13 cellular contexts compared by ENCODE assay signal in the genomic region with DNA sequence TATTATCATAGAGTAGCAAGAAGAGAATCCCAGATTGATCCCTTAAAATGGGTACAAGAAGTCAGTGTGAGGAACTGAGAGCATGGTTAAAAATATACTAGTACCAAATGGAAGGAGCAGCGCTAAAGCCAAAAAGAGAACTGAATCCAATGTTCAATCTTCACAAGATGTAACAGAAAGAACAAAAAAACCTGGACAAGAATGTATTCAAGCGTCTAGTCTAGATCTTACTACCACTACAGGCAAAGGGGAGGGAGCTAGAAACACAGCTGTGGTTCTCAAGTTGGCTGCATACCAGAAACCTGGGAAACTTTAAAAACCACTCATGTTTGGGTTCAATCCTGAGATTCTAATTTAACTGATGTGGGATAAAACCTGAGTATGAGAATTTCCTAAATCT. TPM values are rescaled to one million over a fixed set of nuclear protein-coding genes. Genes with fewer than 3 reads are reported as not detected.
DNase-seq lines count a peak whose midpoint lies in the region; ATAC-seq and FAIRE-seq lines count a peak whose summit lies in the region.
"Had no signal": no experiment of that assay in that cellular context is flagged by ENCODE, and none has a peak within 500 bp of the region (broad histone marks: within the 10 kb centered on the region; RNA-seq: fewer than 3 reads in every experiment).

No MANE protein-coding gene starts in this region.

- no peak overlapping the region for H2BK5ac ChIP-seq in mesenchymal stem cell (ENCODE audit: low read depth, low read length, poor library complexity, severe bottlenecking)

- peak overlapping the region; percentile 40 for H3K27ac ChIP-seq in mesenchymal stem cell (ENCODE audit: low read length, poor library complexity, severe bottlenecking)
- H3K27ac ChIP-seq: heart right ventricle, WERI-Rb-1 had no signal

- no peak overlapping the region for H3K23ac ChIP-seq in mesenchymal stem cell (ENCODE audit: low read length in 2 of 2)

- peaks cover 16% of the 10 kb centered on the region for H3K79me1 ChIP-seq in mesenchymal stem cell (replicated peaks; ENCODE audit: low read length, poor library complexity, severe bottlenecking)

- H3K14ac ChIP-seq in mesenchymal stem cell (ENCODE audit: low read length in 2 of 2) = no peak overlapping the region

- no peak overlapping the region for H2AFZ ChIP-seq in mesenchymal stem cell (ENCODE audit: low read depth, low read length)

- no peak overlapping the region for H2AK5ac ChIP-seq in mesenchymal stem cell (ENCODE audit: low read length, severe bottlenecking)

- no peak overlapping the region for H2BK120ac ChIP-seq in mesenchymal stem cell (ENCODE audit: low read depth, low read length)

- peak; percentile 75 for FAIRE-seq in GM18507 (lab: Jason Lieb, UNC)
- FAIRE-seq: small intestine had no signal

- H4K8ac ChIP-seq in mesenchymal stem cell (ENCODE audit: low read length) = no peak overlapping the region

- no peak overlapping the region for H3K4me3 ChIP-seq in mesenchymal stem cell (ENCODE audit: insufficient read depth in 1 of 2, low read depth in 1 of 2, low read length in 2 of 2)
- H3K4me3 ChIP-seq: heart right ventricle had no signal

- no peak overlapping the region for H2BK12ac ChIP-seq in mesenchymal stem cell (ENCODE audit: low read length in 2 of 2)

- H3K36me3 ChIP-seq in mesenchymal stem cell (ENCODE audit: control insufficient read depth in 1 of 2, insufficient read depth in 2 of 2, low read depth in 1 of 2, low read length in 2 of 2) = peaks cover 0 to 21% of the 10 kb centered on the region in 2 experiments

- H3K9ac ChIP-seq in mesenchymal stem cell (ENCODE audit: low read length) = no peak overlapping the region

- ATAC-seq in HG02588 (IDR thresholded peaks at IDR 0.05; ENCODE audit: unreplicated experiment) (peak; percentile 73), left colon (no peak)

- intact Hi-C loops in left colon (cut with DNase I, micrococcal nuclease) = no loop called here

- no peak overlapping the region for H3K4me2 ChIP-seq in mesenchymal stem cell (ENCODE audit: low read length, poor library complexity, severe bottlenecking)

- H3K4ac ChIP-seq in mesenchymal stem cell (ENCODE audit: low read depth in 1 of 2, low read length in 2 of 2) = no peak overlapping the region

- H3K27me3 ChIP-seq in mesenchymal stem cell (ENCODE audit: control insufficient read depth in 1 of 2, insufficient read depth in 1 of 2, low read length in 2 of 2) = no peaks in the 10 kb centered on the region
- H3K27me3 ChIP-seq: heart right ventricle had no signal

- H3K4me1 ChIP-seq in mesenchymal stem cell (ENCODE audit: control insufficient read depth, insufficient read depth, low read depth, low read length) = no peaks in the 10 kb centered on the region

- DNase-seq in GM18507 (ENCODE audit: extremely low spot score, insufficient read length, low read depth) (no peak), M059J (ENCODE audit: low read depth) (peak; percentile 40), mesenchymal stem cell (no peak), dedifferentiated amniotic fluid mesenchymal stem cell (ENCODE audit: extremely low spot score) (no peak), left colon (no peak), HuH-7 (ENCODE audit: low spot score) (no peak), NCI-H1694 treated with DMSO at 0.1 percent for 48 hours (lab: John Stamatoyannopoulos, UW) (no peak)
- DNase-seq: cortex of kidney; heart right ventricle; small intestine; stimulated activated CD8-positive, alpha-beta memory T cell treated with anti-CD3 and anti-CD28 coated beads, Interleukin-4, amount 100 ng/mL, for 48 hours; WERI-Rb-1 had no signal

- no peak overlapping the region for H4K91ac ChIP-seq in mesenchymal stem cell (ENCODE audit: low read length)

- 97% methylated on average over 2 of the region's 2 CpGs for WGBS in mesenchymal stem cell

- no peaks in the 10 kb centered on the region for H3K9me3 ChIP-seq in mesenchymal stem cell (ENCODE audit: control insufficient read depth, low read length)
- H3K9me3 ChIP-seq: heart right ventricle had no signal

- no peak overlapping the region for H2BK15ac ChIP-seq in mesenchymal stem cell (ENCODE audit: low read depth, poor library complexity, severe bottlenecking)

- no peak overlapping the region for H3K18ac ChIP-seq in mesenchymal stem cell (ENCODE audit: low read depth in 1 of 2, low read length in 2 of 2)

RNA-seq across cellular contexts. Expression of a gene that starts 57.5 kb away (rescaled TPM):
- total RNA-seq in M059J (2014; rRNA removed; shearing (Covaris generic)) = 25.4 and 35.9 TPM in 2 replicates
- polyA plus RNA-seq in mesenchymal stem cell (2013, experiment 1 of 2) = 34.2 TPM
- polyA plus RNA-seq in mesenchymal stem cell (2013, experiment 2 of 2) = 35.0 TPM
- 10 to 100 TPM; 33.0 to 33.1 TPM for total RNA-seq in left colon

RNA-seq across cellular contexts. Expression of a gene that starts 57.5 kb away (rescaled TPM):
- total RNA-seq in M059J (2014; rRNA removed; shearing (Covaris generic)) = 2.0 and 4.0 TPM in 2 replicates
- 2.8 TPM for polyA plus RNA-seq in mesenchymal stem cell (2013, experiment 1 of 2)
- 2.2 TPM for polyA plus RNA-seq in mesenchymal stem cell (2013, experiment 2 of 2)
- 1 to 10 TPM; 2.1 to 3.7 TPM for total RNA-seq in left colon
